1 cellular context compared by ENCODE assay signal in the genomic region with DNA sequence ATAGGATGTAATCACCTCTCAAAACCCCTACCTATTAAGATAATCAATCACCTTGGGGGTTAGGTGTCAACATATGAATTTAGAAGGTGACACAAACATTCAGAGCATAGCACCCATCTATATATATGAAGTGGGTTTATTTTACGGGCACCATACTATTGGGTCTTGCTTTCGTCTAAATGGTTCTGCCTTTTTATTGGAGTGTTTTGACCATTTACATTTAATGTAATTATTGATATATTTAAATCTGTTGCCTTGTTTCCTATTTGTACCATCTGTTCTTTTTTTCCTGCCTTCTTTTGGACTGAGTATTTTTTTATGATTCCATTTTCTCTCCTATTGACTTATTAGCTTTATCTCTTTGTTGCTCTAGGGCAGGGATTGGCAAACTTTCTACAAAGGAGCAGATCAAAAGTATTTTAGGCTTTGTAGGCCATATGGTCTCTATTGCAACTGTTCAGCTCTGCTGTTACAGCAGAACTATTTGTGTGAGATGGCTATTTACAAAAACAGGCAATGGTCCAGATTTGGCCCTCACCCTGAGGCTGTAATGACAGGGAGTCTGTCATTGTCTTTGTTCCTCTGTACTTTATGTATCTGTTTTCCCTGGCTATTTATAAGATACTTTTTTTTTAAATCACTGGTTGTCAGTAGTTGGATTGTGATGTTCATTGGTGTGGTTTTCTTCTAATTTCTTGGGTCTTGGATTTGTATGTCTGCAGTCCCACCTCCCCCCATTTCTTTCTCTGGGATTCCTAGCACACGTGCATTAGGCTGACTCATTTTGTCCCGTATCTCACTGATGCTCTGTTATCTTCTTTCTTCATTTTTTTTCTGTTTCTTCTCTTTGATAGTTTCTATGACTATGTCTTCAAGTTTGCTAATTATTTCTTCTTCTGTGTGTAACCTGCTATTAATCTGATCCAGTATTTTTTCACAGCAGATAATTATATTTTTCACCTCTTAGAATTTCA.
TF ChIP-seq lines count a peak whose summit lies in the region.

No MANE protein-coding gene starts in this region.

TF ChIP-seq in K562, 482 proteins besides CTCF, POLR2A, EP300 and RAD21:
- TF ChIP-seq, protein P1, sequence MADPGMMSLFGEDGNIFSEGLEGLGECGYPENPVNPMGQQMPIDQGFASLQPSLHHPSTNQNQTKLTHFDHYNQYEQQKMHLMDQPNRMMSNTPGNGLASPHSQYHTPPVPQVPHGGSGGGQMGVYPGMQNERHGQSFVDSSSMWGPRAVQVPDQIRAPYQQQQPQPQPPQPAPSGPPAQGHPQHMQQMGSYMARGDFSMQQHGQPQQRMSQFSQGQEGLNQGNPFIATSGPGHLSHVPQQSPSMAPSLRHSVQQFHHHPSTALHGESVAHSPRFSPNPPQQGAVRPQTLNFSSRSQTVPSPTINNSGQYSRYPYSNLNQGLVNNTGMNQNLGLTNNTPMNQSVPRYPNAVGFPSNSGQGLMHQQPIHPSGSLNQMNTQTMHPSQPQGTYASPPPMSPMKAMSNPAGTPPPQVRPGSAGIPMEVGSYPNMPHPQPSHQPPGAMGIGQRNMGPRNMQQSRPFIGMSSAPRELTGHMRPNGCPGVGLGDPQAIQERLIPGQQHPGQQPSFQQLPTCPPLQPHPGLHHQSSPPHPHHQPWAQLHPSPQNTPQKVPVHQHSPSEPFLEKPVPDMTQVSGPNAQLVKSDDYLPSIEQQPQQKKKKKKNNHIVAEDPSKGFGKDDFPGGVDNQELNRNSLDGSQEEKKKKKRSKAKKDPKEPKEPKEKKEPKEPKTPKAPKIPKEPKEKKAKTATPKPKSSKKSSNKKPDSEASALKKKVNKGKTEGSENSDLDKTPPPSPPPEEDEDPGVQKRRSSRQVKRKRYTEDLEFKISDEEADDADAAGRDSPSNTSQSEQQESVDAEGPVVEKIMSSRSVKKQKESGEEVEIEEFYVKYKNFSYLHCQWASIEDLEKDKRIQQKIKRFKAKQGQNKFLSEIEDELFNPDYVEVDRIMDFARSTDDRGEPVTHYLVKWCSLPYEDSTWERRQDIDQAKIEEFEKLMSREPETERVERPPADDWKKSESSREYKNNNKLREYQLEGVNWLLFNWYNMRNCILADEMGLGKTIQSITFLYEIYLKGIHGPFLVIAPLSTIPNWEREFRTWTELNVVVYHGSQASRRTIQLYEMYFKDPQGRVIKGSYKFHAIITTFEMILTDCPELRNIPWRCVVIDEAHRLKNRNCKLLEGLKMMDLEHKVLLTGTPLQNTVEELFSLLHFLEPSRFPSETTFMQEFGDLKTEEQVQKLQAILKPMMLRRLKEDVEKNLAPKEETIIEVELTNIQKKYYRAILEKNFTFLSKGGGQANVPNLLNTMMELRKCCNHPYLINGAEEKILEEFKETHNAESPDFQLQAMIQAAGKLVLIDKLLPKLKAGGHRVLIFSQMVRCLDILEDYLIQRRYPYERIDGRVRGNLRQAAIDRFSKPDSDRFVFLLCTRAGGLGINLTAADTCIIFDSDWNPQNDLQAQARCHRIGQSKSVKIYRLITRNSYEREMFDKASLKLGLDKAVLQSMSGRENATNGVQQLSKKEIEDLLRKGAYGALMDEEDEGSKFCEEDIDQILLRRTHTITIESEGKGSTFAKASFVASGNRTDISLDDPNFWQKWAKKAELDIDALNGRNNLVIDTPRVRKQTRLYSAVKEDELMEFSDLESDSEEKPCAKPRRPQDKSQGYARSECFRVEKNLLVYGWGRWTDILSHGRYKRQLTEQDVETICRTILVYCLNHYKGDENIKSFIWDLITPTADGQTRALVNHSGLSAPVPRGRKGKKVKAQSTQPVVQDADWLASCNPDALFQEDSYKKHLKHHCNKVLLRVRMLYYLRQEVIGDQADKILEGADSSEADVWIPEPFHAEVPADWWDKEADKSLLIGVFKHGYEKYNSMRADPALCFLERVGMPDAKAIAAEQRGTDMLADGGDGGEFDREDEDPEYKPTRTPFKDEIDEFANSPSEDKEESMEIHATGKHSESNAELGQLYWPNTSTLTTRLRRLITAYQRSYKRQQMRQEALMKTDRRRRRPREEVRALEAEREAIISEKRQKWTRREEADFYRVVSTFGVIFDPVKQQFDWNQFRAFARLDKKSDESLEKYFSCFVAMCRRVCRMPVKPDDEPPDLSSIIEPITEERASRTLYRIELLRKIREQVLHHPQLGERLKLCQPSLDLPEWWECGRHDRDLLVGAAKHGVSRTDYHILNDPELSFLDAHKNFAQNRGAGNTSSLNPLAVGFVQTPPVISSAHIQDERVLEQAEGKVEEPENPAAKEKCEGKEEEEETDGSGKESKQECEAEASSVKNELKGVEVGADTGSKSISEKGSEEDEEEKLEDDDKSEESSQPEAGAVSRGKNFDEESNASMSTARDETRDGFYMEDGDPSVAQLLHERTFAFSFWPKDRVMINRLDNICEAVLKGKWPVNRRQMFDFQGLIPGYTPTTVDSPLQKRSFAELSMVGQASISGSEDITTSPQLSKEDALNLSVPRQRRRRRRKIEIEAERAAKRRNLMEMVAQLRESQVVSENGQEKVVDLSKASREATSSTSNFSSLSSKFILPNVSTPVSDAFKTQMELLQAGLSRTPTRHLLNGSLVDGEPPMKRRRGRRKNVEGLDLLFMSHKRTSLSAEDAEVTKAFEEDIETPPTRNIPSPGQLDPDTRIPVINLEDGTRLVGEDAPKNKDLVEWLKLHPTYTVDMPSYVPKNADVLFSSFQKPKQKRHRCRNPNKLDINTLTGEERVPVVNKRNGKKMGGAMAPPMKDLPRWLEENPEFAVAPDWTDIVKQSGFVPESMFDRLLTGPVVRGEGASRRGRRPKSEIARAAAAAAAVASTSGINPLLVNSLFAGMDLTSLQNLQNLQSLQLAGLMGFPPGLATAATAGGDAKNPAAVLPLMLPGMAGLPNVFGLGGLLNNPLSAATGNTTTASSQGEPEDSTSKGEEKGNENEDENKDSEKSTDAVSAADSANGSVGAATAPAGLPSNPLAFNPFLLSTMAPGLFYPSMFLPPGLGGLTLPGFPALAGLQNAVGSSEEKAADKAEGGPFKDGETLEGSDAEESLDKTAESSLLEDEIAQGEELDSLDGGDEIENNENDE (IDR thresholded peaks at IDR 0.05; ENCODE audit: low read depth, low read length) = no peak
- TF ChIP-seq, protein P2, sequence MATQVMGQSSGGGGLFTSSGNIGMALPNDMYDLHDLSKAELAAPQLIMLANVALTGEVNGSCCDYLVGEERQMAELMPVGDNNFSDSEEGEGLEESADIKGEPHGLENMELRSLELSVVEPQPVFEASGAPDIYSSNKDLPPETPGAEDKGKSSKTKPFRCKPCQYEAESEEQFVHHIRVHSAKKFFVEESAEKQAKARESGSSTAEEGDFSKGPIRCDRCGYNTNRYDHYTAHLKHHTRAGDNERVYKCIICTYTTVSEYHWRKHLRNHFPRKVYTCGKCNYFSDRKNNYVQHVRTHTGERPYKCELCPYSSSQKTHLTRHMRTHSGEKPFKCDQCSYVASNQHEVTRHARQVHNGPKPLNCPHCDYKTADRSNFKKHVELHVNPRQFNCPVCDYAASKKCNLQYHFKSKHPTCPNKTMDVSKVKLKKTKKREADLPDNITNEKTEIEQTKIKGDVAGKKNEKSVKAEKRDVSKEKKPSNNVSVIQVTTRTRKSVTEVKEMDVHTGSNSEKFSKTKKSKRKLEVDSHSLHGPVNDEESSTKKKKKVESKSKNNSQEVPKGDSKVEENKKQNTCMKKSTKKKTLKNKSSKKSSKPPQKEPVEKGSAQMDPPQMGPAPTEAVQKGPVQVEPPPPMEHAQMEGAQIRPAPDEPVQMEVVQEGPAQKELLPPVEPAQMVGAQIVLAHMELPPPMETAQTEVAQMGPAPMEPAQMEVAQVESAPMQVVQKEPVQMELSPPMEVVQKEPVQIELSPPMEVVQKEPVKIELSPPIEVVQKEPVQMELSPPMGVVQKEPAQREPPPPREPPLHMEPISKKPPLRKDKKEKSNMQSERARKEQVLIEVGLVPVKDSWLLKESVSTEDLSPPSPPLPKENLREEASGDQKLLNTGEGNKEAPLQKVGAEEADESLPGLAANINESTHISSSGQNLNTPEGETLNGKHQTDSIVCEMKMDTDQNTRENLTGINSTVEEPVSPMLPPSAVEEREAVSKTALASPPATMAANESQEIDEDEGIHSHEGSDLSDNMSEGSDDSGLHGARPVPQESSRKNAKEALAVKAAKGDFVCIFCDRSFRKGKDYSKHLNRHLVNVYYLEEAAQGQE (CRISPR knock-in tag; IDR thresholded peaks at IDR 0.05; ENCODE audit: low read depth) = no peak
- TF ChIP-seq ATF1 (CRISPR knock-in tag; IDR thresholded peaks at IDR 0.05) (no peak), ATF1 (tag; IDR thresholded peaks at IDR 0.05) (no peak), ZNF507 (tag; conservative IDR thresholded peaks at IDR 0.05) (peak; percentile 93), FOS (IDR thresholded peaks at IDR 0.05; ENCODE audit: extremely low read depth, insufficient read length) (no peak), KDM1A (IDR thresholded peaks at IDR 0.05) (no peak)
- TF ChIP-seq, protein P3, sequence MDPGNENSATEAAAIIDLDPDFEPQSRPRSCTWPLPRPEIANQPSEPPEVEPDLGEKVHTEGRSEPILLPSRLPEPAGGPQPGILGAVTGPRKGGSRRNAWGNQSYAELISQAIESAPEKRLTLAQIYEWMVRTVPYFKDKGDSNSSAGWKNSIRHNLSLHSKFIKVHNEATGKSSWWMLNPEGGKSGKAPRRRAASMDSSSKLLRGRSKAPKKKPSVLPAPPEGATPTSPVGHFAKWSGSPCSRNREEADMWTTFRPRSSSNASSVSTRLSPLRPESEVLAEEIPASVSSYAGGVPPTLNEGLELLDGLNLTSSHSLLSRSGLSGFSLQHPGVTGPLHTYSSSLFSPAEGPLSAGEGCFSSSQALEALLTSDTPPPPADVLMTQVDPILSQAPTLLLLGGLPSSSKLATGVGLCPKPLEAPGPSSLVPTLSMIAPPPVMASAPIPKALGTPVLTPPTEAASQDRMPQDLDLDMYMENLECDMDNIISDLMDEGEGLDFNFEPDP (CRISPR knock-in tag; IDR thresholded peaks at IDR 0.05) = no peak
- TF ChIP-seq, protein P4, sequence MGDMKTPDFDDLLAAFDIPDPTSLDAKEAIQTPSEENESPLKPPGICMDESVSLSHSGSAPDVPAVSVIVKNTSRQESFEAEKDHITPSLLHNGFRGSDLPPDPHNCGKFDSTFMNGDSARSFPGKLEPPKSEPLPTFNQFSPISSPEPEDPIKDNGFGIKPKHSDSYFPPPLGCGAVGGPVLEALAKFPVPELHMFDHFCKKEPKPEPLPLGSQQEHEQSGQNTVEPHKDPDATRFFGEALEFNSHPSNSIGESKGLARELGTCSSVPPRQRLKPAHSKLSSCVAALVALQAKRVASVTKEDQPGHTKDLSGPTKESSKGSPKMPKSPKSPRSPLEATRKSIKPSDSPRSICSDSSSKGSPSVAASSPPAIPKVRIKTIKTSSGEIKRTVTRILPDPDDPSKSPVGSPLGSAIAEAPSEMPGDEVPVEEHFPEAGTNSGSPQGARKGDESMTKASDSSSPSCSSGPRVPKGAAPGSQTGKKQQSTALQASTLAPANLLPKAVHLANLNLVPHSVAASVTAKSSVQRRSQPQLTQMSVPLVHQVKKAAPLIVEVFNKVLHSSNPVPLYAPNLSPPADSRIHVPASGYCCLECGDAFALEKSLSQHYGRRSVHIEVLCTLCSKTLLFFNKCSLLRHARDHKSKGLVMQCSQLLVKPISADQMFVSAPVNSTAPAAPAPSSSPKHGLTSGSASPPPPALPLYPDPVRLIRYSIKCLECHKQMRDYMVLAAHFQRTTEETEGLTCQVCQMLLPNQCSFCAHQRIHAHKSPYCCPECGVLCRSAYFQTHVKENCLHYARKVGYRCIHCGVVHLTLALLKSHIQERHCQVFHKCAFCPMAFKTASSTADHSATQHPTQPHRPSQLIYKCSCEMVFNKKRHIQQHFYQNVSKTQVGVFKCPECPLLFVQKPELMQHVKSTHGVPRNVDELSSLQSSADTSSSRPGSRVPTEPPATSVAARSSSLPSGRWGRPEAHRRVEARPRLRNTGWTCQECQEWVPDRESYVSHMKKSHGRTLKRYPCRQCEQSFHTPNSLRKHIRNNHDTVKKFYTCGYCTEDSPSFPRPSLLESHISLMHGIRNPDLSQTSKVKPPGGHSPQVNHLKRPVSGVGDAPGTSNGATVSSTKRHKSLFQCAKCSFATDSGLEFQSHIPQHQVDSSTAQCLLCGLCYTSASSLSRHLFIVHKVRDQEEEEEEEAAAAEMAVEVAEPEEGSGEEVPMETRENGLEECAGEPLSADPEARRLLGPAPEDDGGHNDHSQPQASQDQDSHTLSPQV (IDR thresholded peaks at IDR 0.05) = no peak
